Comparison of ENCODE assay signal across 16 cellular contexts in the genomic region with DNA sequence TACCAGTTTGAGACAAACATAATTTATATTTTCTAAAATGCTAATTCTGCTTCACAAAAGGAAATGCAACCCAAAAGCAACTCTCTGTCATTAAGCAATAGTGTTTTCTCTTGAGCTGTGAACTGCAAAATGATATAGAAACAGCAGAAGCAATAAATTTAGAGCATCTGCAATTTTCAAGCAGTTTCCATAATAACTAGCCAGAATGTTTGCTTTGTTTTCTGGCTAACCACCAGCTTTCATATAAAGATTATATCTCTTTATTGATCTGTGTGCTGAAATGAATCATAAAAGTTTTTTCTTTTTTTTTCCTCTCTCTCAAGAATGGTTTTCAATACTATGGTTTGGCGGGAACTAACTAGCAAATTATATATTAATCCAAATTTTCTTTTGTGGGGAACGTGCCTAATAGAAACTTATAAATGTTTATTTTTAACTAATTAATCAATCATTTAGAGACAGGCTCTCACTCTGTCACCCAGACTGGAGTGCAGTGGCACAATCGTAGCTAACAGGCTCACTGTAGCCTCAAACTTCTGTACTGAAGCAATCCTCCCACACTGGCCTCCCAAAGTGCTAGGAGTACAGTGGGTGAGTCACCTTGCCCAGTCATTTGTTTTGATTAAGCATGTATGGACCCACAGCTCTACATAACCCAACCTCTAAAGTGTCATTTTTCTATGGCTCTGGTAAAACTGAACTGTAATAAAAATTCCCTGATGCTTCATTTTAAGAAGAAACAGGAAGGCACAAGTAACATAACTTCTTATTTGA.
DNase-seq lines count a peak whose midpoint lies in the region; ATAC-seq and TF ChIP-seq lines count a peak whose summit lies in the region.
"Had no signal": no experiment of that assay in that cellular context is flagged by ENCODE, and none has a peak within 500 bp of the region (broad histone marks: within the 10 kb centered on the region; RNA-seq: fewer than 3 reads in every experiment).

No MANE protein-coding gene starts in this region.

- no peaks in the 10 kb centered on the region for H3K4me1 ChIP-seq in RWPE2 (ENCODE audit: insufficient read depth, poor library complexity, severe bottlenecking)
- H3K4me1 ChIP-seq: uterus had no signal

- DNase-seq in Daoy (ENCODE audit: low read depth) (peak; percentile 42), HT1080 (ENCODE audit: low read depth) (peak; percentile 48), RWPE2 (ENCODE audit: low spot score) (no peak), fibroblast of mammary gland (ENCODE audit: low read depth) (peak; percentile 44), natural killer cell (no peak)
- no peak for DNase-seq in stimulated activated naive CD4-positive, alpha-beta T cell treated with Interleukin-2 at 50 U/mL for 16 hours (lab: John Stamatoyannopoulos, UW)
- DNase-seq: activated CD4-positive, alpha-beta T cell treated with anti-CD3 and anti-CD28 coated beads, Interleukin-2, amount 50 U/mL, for 1 hour; GOT3; left colon; NCI-H1930; NCI-H82; stimulated activated naive CD8-positive, alpha-beta T cell treated with anti-CD3 and anti-CD28 coated beads, Interleukin-15, amount 100 ng/mL, for 72 hours; uterus had no signal

- peaks cover 2 to 5% of the 10 kb centered on the region in 2 donors for H3K9me3 Mint-ChIP-seq in natural killer cell
- peaks cover 7% of the 10 kb centered on the region for H3K9me3 Mint-ChIP-seq in activated T-helper 17 cell treated with anti-CD3 and anti-CD28 coated beads, Interleukin-2, amount 50 U/mL, for 72 hours

- no peak for TF ChIP-seq CTCF in RWPE2 (IDR thresholded peaks at IDR 0.05; ENCODE audit: poor library complexity, severe bottlenecking)
- TF ChIP-seq CTCF in fibroblast of mammary gland (conservative IDR thresholded peaks at IDR 0.05; ENCODE audit: control insufficient read depth, insufficient read depth, low read depth, low read length): no peak
- TF ChIP-seq CTCF in natural killer cell (IDR thresholded peaks at IDR 0.05): no peak

- no peaks in the 10 kb centered on the region for H3K36me3 Mint-ChIP-seq in natural killer cell
- no peaks in the 10 kb centered on the region for H3K36me3 Mint-ChIP-seq in activated T-helper 17 cell treated with anti-CD3 and anti-CD28 coated beads, Interleukin-2, amount 50 U/mL, for 72 hours (ENCODE audit: low read depth)

- ATAC-seq in RWPE2 (ENCODE audit: low read depth): peak; percentile 45; the same call in 1 of the 3 replicates
- no peak for ATAC-seq in natural killer cell
- no peak for ATAC-seq in activated T-helper 17 cell treated with anti-CD3 and anti-CD28 coated beads, Interleukin-2, amount 50 U/mL, for 72 hours (replicated peaks)
- ATAC-seq in HG03432 (IDR thresholded peaks at IDR 0.05; ENCODE audit: unreplicated experiment): no peak
- ATAC-seq: left colon; stimulated activated naive CD8-positive, alpha-beta T cell treated with anti-CD3 and anti-CD28 coated beads, Interleukin-15, amount 100 ng/mL, for 72 hours had no signal

- H3K4me3 Mint-ChIP-seq in natural killer cell: no peak overlapping the region
- no peak overlapping the region for H3K4me3 Mint-ChIP-seq in activated T-helper 17 cell treated with anti-CD3 and anti-CD28 coated beads, Interleukin-2, amount 50 U/mL, for 72 hours
- H3K4me3 Mint-ChIP-seq: B cell; stimulated activated naive CD8-positive, alpha-beta T cell treated with anti-CD3 and anti-CD28 coated beads, Interleukin-15, amount 100 ng/mL, for 72 hours had no signal

- H3K27ac ChIP-seq in RWPE2 (ENCODE audit: poor library complexity, severe bottlenecking): no peak overlapping the region
- H3K27ac ChIP-seq: uterus had no signal

- H3K4me3 ChIP-seq in RWPE2 (ENCODE audit: severe bottlenecking): no peak overlapping the region
- H3K4me3 ChIP-seq in fibroblast of mammary gland (ENCODE audit: control insufficient read depth, low read depth, low read length): no peak overlapping the region
- H3K4me3 ChIP-seq: uterus had no signal

- H3K4me1 Mint-ChIP-seq in natural killer cell: no peaks in the 10 kb centered on the region
- H3K4me1 Mint-ChIP-seq in activated T-helper 17 cell treated with anti-CD3 and anti-CD28 coated beads, Interleukin-2, amount 50 U/mL, for 72 hours: no peaks in the 10 kb centered on the region
- H3K4me1 Mint-ChIP-seq: B cell; stimulated activated naive CD8-positive, alpha-beta T cell treated with anti-CD3 and anti-CD28 coated beads, Interleukin-15, amount 100 ng/mL, for 72 hours had no signal

- H3K36me3 ChIP-seq in RWPE2 (ENCODE audit: low read depth): no peaks in the 10 kb centered on the region
- H3K36me3 ChIP-seq: uterus had no signal

- H3K9me3 ChIP-seq in RWPE2 (ENCODE audit: severe bottlenecking): no peaks in the 10 kb centered on the region
- H3K9me3 ChIP-seq: uterus had no signal

- intact Hi-C loops in natural killer cell (cut with micrococcal nuclease): no loop called here

- H3K27me3 Mint-ChIP-seq in natural killer cell (ENCODE audit: low read depth in 2 of 2): no peaks in the 10 kb centered on the region
- no peaks in the 10 kb centered on the region for H3K27me3 Mint-ChIP-seq in activated T-helper 17 cell treated with anti-CD3 and anti-CD28 coated beads, Interleukin-2, amount 50 U/mL, for 72 hours
- H3K27me3 Mint-ChIP-seq: B cell; stimulated activated naive CD8-positive, alpha-beta T cell treated with anti-CD3 and anti-CD28 coated beads, Interleukin-15, amount 100 ng/mL, for 72 hours had no signal

- no peaks in the 10 kb centered on the region for H3K27me3 ChIP-seq in RWPE2 (ENCODE audit: insufficient read depth, poor library complexity, severe bottlenecking)
- H3K27me3 ChIP-seq: uterus had no signal

- no peak overlapping the region for H3K27ac Mint-ChIP-seq in natural killer cell
- no peak overlapping the region for H3K27ac Mint-ChIP-seq in activated T-helper 17 cell treated with anti-CD3 and anti-CD28 coated beads, Interleukin-2, amount 50 U/mL, for 72 hours
- H3K27ac Mint-ChIP-seq: B cell; stimulated activated naive CD8-positive, alpha-beta T cell treated with anti-CD3 and anti-CD28 coated beads, Interleukin-15, amount 100 ng/mL, for 72 hours had no signal

Comparison
In these comparisons a context has a peak if more than half of its experiments do, and no peak if none do; other contexts are left out.
1. DNase-seq: peak in Daoy (single experiment), HT1080 (single experiment) and fibroblast of mammary gland (single experiment); none in RWPE2 (single experiment), natural killer cell (single experiment) and stimulated activated naive CD4-positive, alpha-beta T cell treated with Interleukin-2 at 50 U/mL for 16 hours (single experiment).